ENCODE assay signal across 1 cellular context in the genomic region with DNA sequence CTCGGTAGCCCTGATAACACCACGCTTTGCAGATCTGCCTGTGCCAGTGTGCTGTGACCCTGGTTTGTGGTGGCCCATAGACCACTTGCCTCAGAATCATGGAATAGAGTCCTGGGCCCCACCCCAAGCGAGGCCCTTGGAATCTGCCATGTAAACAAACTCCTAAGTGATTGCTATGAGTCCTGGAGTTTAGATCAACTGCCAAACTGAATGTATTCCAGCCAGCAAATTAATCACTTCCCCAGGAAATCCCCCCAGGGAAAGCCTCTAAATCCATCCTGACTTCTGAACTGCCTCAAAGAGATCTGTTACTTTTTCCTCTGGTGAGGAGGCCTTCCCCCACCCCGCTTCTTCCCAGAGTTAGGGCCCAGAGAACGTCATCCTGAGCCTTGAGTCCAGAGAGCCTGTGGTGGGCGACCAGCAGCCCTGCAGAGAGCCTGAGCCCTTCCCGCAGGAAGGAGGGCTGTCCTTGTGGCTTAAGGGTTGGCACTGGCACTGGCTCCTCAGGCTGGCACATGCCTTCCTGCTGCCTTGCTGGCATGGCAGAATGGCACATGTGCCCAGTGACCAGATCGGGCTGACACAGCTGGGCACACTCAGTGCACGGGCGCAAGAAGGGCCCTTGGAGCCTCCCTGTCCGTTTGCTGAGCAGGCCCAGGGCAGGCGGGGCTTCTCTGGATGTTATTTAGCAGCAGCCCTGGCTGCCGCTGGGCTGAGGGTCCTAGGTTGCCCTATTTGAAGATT.
TF ChIP-seq lines count a peak whose summit lies in the region.

No MANE protein-coding gene starts in this region.

TF ChIP-seq in IMR-90, 13 proteins besides CTCF, POLR2A, EP300 and RAD21 (continued from another document):
- TF ChIP-seq FOS (IDR thresholded peaks at IDR 0.05; ENCODE audit: low read depth, low read length): no peak
- TF ChIP-seq RFX5 (IDR thresholded peaks at IDR 0.05; ENCODE audit: low read depth, low read length): no peak
- TF ChIP-seq USF2 (IDR thresholded peaks at IDR 0.05; ENCODE audit: low read depth, low read length): no peak
- TF ChIP-seq RCOR1 (IDR thresholded peaks at IDR 0.05; ENCODE audit: insufficient replicate concordance, low read length): no peak
- no peak for TF ChIP-seq MAZ (IDR thresholded peaks at IDR 0.05; ENCODE audit: borderline replicate concordance, low read depth, low read length)
- TF ChIP-seq NFE2L2 (IDR thresholded peaks at IDR 0.05; ENCODE audit: low read depth, low read length): no peak
